In genomic region chr6:33205172-33206026, GRCh38 we compare ENCODE assay signal across 1 cellular context.
TF ChIP-seq lines count a peak whose summit lies in the region.

No MANE protein-coding gene starts in this region.

TF ChIP-seq in IMR-90, 13 proteins besides CTCF, POLR2A, EP300 and RAD21:
- TF ChIP-seq NFE2L2 (IDR thresholded peaks at IDR 0.05; ENCODE audit: low read depth, low read length) = no peak
- peak; percentile 54; the same call in 1 of the 2 replicates for TF ChIP-seq FOS (IDR thresholded peaks at IDR 0.05; ENCODE audit: low read depth, low read length)
- TF ChIP-seq, protein P1, sequence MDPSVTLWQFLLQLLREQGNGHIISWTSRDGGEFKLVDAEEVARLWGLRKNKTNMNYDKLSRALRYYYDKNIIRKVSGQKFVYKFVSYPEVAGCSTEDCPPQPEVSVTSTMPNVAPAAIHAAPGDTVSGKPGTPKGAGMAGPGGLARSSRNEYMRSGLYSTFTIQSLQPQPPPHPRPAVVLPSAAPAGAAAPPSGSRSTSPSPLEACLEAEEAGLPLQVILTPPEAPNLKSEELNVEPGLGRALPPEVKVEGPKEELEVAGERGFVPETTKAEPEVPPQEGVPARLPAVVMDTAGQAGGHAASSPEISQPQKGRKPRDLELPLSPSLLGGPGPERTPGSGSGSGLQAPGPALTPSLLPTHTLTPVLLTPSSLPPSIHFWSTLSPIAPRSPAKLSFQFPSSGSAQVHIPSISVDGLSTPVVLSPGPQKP (IDR thresholded peaks at IDR 0.05; ENCODE audit: borderline replicate concordance, low read depth, low read length) = no peak
- TF ChIP-seq CEBPB (IDR thresholded peaks at IDR 0.05; ENCODE audit: low read depth, low read length) = peak; percentile 62
